Comparison of ENCODE assay signal across 20 cellular contexts in genomic region chr18:6948656-6949055, GRCh38.
"Had no signal": no experiment of that assay in that cellular context is flagged by ENCODE, and none has a peak within 500 bp of the region (broad histone marks: within the 10 kb centered on the region; RNA-seq: fewer than 3 reads in every experiment).

No MANE protein-coding gene starts in this region.

- ATAC-seq: effector memory CD8-positive, alpha-beta T cell; left ventricle myocardium superior; naive thymus-derived CD4-positive, alpha-beta T cell; psoas muscle had no signal

- H3K36me3 ChIP-seq: sigmoid colon, stomach, thoracic aorta had no signal

- DNase-seq: effector memory CD8-positive, alpha-beta T cell; foreskin melanocyte; head of caudate nucleus; hippocampal formation; left ventricle myocardium superior; mesenchymal stem cell; naive thymus-derived CD4-positive, alpha-beta T cell; nephron progenitor cell; psoas muscle; retina; sigmoid colon; stimulated activated CD4-positive, alpha-beta T cell treated with anti-CD3 and anti-CD28 coated beads, Interleukin-12 subunit alpha, Interleukin-12 subunit beta, amount 100 ng/mL, for 4 hours; stimulated activated naive CD4-positive, alpha-beta T cell; stomach; substantia nigra had no signal

- H3K27me3 ChIP-seq: sigmoid colon, stomach had no signal

- H3K27ac ChIP-seq: epithelial cell of prostate, parathyroid adenoma, psoas muscle, sigmoid colon, skin epidermis, thoracic aorta had no signal

- H3K9me3 ChIP-seq: psoas muscle, sigmoid colon, stomach, thoracic aorta had no signal

- H3K4me3 ChIP-seq: lung, psoas muscle, sigmoid colon, skin epidermis, stomach, thoracic aorta had no signal

- H3K9ac ChIP-seq: parathyroid adenoma had no signal

- H3K4me1 ChIP-seq: parathyroid adenoma, psoas muscle, sigmoid colon had no signal

- H2AFZ ChIP-seq: parathyroid adenoma had no signal

- H3K79me2 ChIP-seq: parathyroid adenoma had no signal
